Comparison of ENCODE assay signal across 9 cellular contexts in genomic region chr17:30278032-30278431, GRCh38. TPM values are rescaled to one million over a fixed set of nuclear protein-coding genes. Genes with fewer than 3 reads are reported as not detected.
DNase-seq lines count a peak whose midpoint lies in the region; ATAC-seq, FAIRE-seq and TF ChIP-seq lines count a peak whose summit lies in the region.
"Had no signal": no experiment of that assay in that cellular context is flagged by ENCODE, and none has a peak within 500 bp of the region (broad histone marks: within the 10 kb centered on the region; RNA-seq: fewer than 3 reads in every experiment).

No MANE protein-coding gene starts in this region.

- H2AFZ ChIP-seq in K562 (ENCODE audit: low read depth, low read length) = no peak overlapping the region

- intact Hi-C loops in K562 (cut with micrococcal nuclease) (loop anchor here (1.0 to 10.0 kb wide), 3 partner anchors 57 to 174 kb away; partner anchors contain the start of gene TMIGD1), lower lobe of right lung (cut with DNase I) (no loop called here), colonic mucosa (cut with DNase I) (loop anchor here (10.0 kb wide), 1 partner anchor 173 kb away; no protein-coding TSS in a partner anchor)

- no peak overlapping the region for H3K4me3 ChIP-seq in K562
- no peak overlapping the region for H3K4me3 ChIP-seq in lower lobe of right lung
- H3K4me3 ChIP-seq in colonic mucosa = no peak overlapping the region
- H3K4me3 ChIP-seq: tibial nerve had no signal

- TF ChIP-seq POLR2A in K562 (conservative IDR thresholded peaks at IDR 0.05) = no peak

- H3K27ac ChIP-seq in K562 (ENCODE audit: extremely low read depth, low read depth, low read length) (no peak overlapping the region), lower lobe of right lung (no peak overlapping the region), colonic mucosa (no peak overlapping the region)
- H3K27ac ChIP-seq: tibial nerve had no signal

- H3K4me1 ChIP-seq in K562 (replicated peaks in 1 of 2; ENCODE audit: control insufficient read depth in 2 of 2, insufficient read depth in 2 of 2, low read length in 2 of 2) (no peaks in the 10 kb centered on the region), lower lobe of right lung (no peaks in the 10 kb centered on the region), colonic mucosa (no peaks in the 10 kb centered on the region)
- H3K4me1 ChIP-seq: tibial nerve had no signal

- peak; percentile 70 for FAIRE-seq in K562 (lab: Jason Lieb, UNC)

- peaks cover 87% of the 10 kb centered on the region for H3K36me3 ChIP-seq in K562 (ENCODE audit: control insufficient read depth, insufficient read depth, low read length)
- peaks cover 58% of the 10 kb centered on the region for H3K36me3 ChIP-seq in lower lobe of right lung
- no peaks in the 10 kb centered on the region for H3K36me3 ChIP-seq in colonic mucosa

- H4K20me1 ChIP-seq in K562 (replicated peaks; ENCODE audit: control insufficient read depth, insufficient read depth, low read length) = no peaks in the 10 kb centered on the region

- H3K9me1 ChIP-seq in K562 (ENCODE audit: control insufficient read depth, insufficient read depth, low read length) = no peaks in the 10 kb centered on the region

- H3K27me3 ChIP-seq in K562 (ENCODE audit: control insufficient read depth in 2 of 2, insufficient read depth in 2 of 2, low read length in 2 of 2) (no peaks in the 10 kb centered on the region), lower lobe of right lung (ENCODE audit: low read depth) (no peaks in the 10 kb centered on the region), colonic mucosa (no peaks in the 10 kb centered on the region)
- H3K27me3 ChIP-seq: tibial nerve had no signal

- peak; percentile 61 to 71 for TF ChIP-seq RAD21 in K562 (CRISPR knock-in tag; conservative IDR thresholded peaks at IDR 0.05 in 1 of 2, IDR thresholded peaks at IDR 0.05 in 1 of 2)

- no peaks in the 10 kb centered on the region for H3K79me2 ChIP-seq in K562 (ENCODE audit: control insufficient read depth, insufficient read depth, low read length)

- BruUV-seq in K562 (replicated peaks; lab: Mats Ljungman, UMichigan) = no TSS peak

- TF ChIP-seq CTCF in K562 (IDR thresholded peaks at IDR 0.05 in 2 of 3, conservative IDR thresholded peaks at IDR 0.05 in 1 of 3; ENCODE audit: insufficient read depth in 2 of 3, low read depth in 1 of 3, low read length in 3 of 3) = peak; percentile 32 to 60 (median 45); a peak in 5 of 6 replicates
- TF ChIP-seq CTCF in lower lobe of right lung (IDR thresholded peaks at IDR 0.05) = peak; percentile 54
- no peak for TF ChIP-seq CTCF in colonic mucosa (IDR thresholded peaks at IDR 0.05)

- CTCF ChIA-PET in K562 (lab: Yijun Ruan, JAX; ENCODE audit: low intra/inter-chr PET ratio) = interaction anchor here (1.1 to 3.4 kb wide), 4 partner anchors 59 to 638 kb away, joined by 3 to 27 read pairs (median 14); no protein-coding TSS in a partner anchor

- in situ Hi-C loops in Caki2 (cut with HindIII; ENCODE audit: low pct_unique_long_range_greater_than_20kb, low sequenced_read_pairs) = no loop called here
- in situ Hi-C loops in K562 (cut with MboI) = loop anchor here (10.0 kb wide), 1 partner anchor 163 kb away; the partner anchor contains the start of gene NSRP1

- POLR2A ChIA-PET in K562 (lab: Yijun Ruan, JAX) = no interaction called here

- H3K9ac ChIP-seq in K562 (ENCODE audit: insufficient read depth in 1 of 2, low read depth in 2 of 2, low read length in 2 of 2) = no peak overlapping the region
- no peak overlapping the region for H3K9ac ChIP-seq in colonic mucosa (ENCODE audit: low read depth in 2 of 2, low read length in 2 of 2)

- no peak for TF ChIP-seq EP300 in K562 (IDR thresholded peaks at IDR 0.05; ENCODE audit: low read length)

- DNase-seq in Caki2 (ENCODE audit: low read depth) = peak; percentile 38
- peak; percentile 17 for DNase-seq in LHCN-M2 (ENCODE audit: low read depth)
- DNase-seq in K562 (ENCODE audit: extremely low read depth in 1 of 4, low spot score in 3 of 4) = peak in 1 of 4 experiments; percentile 39
- no peak for DNase-seq in lower lobe of right lung
- no peak for DNase-seq in GM19240 (ENCODE audit: insufficient read length, low spot score)
- DNase-seq in NCI-H187 (lab: John Stamatoyannopoulos, UW) = no peak
- no peak for DNase-seq in colonic mucosa

- H3K9me3 ChIP-seq in K562 (replicated peaks; ENCODE audit: control insufficient read depth, insufficient read depth, low read depth, low read length) (no peaks in the 10 kb centered on the region), lower lobe of right lung (no peaks in the 10 kb centered on the region), colonic mucosa (no peaks in the 10 kb centered on the region)
- H3K9me3 ChIP-seq: tibial nerve had no signal

- no peak overlapping the region for H3K4me2 ChIP-seq in K562 (ENCODE audit: insufficient read depth, low read length)

- ATAC-seq in K562 (peak; percentile 73), lower lobe of right lung (peak in 1 of 2 donors; percentile 54), GM19452 (IDR thresholded peaks at IDR 0.05; ENCODE audit: unreplicated experiment) (no peak)

RNA-seq across cellular contexts. Expression of gene BLMH, which starts 13.7 kb away (rescaled TPM):
- 40.6 and 42.2 TPM in 2 replicates for total RNA-seq in Caki2 (2014; rRNA removed; shearing (Covaris generic); ENCODE audit: low replicate concordance)
- 15.1 and 15.8 TPM in 2 replicates for total RNA-seq in LHCN-M2 (2014; rRNA removed)
- polyA plus RNA-seq in LHCN-M2 (2012) = 16.2 TPM
- 72.7 and 152 TPM in 2 replicates for total RNA-seq in K562 (2011; cell fraction: chromatin; rRNA removed; ENCODE audit: low replicate concordance)
- total RNA-seq in K562 (2011; cell fraction: nucleolus; rRNA removed) = 40.2 and 50.1 TPM in 2 replicates
- total RNA-seq in K562 (2011; cell fraction: nucleoplasm; rRNA removed) = 84.8 and 99.5 TPM in 2 replicates
- total RNA-seq in K562 (2014; rRNA removed) = 54.9 and 61.5 TPM in 2 replicates
- 103 and 110 TPM in 2 replicates for total RNA-seq in K562 (2014; rRNA removed; fragmentation: Illumina TruSeq; extraction: Trizol)
- 75.8 and 78.7 TPM in 2 replicates for total RNA-seq in K562 (2015; rRNA removed; fragmentation: Illumina TruSeq; extraction: Trizol)
- 106 and 118 TPM in 2 replicates for total RNA-seq in K562 (2021)
- polyA plus RNA-seq in K562 (2011; rRNA removed) = 21.3 and 45.3 TPM in 2 replicates
- 18.2 and 21.3 TPM in 2 replicates for polyA plus RNA-seq in K562 (2011; cell fraction: cytosol; rRNA removed)
- 28.2 and 35.4 TPM in 2 replicates for polyA plus RNA-seq in K562 (2011; cell fraction: nucleus; rRNA removed)
- 64.1 and 83.7 TPM in 2 replicates for polyA plus RNA-seq in K562 (2012)
- polyA plus RNA-seq in K562 (2014; fragmentation: Illumina TruSeq; extraction: Trizol) = 103 and 113 TPM in 2 replicates
- 10 to 100 TPM; 26.0 to 38.7 TPM for polyA plus RNA-seq in K562 (2014; fragmentation: Nextera tagmentation; extraction: Ambion mirVana)
- polyA plus RNA-seq in K562 (2014; rRNA removed) = 67.3 and 69.7 TPM in 2 replicates
- 40.0 and 65.9 TPM in 2 replicates for polyA minus RNA-seq in K562 (2011; rRNA and poly(A)+ RNA removed)
- 23.3 and 36.8 TPM in 2 replicates for polyA minus RNA-seq in K562 (2011; cell fraction: cytosol; rRNA and poly(A)+ RNA removed)
- polyA minus RNA-seq in K562 (2011; cell fraction: nucleus; rRNA and poly(A)+ RNA removed) = 30.9 and 33.9 TPM in 2 replicates
- total RNA-seq in lower lobe of right lung = 27.4 TPM
- 10 to 100 TPM; 21.8 to 33.7 TPM for total RNA-seq in colonic mucosa

RNA-seq across cellular contexts. Expression of gene SLC6A4, which starts 42.5 kb away (rescaled TPM):
- not detected in 2 replicates for total RNA-seq in Caki2 (2014; rRNA removed; shearing (Covaris generic); ENCODE audit: low replicate concordance)
- total RNA-seq in LHCN-M2 (2014; rRNA removed) (not detected in 2 replicates), K562 (2014; rRNA removed) (0.05 TPM in 1 of 2 replicates, not detected in the other), K562 (2014; rRNA removed; fragmentation: Illumina TruSeq; extraction: Trizol) (not detected in 2 replicates), K562 (2015; rRNA removed; fragmentation: Illumina TruSeq; extraction: Trizol) (not detected in 2 replicates), K562 (2021) (0.09 TPM in 1 of 2 replicates, not detected in the other), lower lobe of right lung (140 TPM), colonic mucosa (under 1 TPM; 0.25 to 0.88 TPM)
- not detected for polyA plus RNA-seq in LHCN-M2 (2012)
- total RNA-seq in K562 (2011; cell fraction: chromatin; rRNA removed; ENCODE audit: low replicate concordance) = not detected in 2 replicates
- not detected in 2 replicates for total RNA-seq in K562 (2011; cell fraction: nucleolus; rRNA removed)
- total RNA-seq in K562 (2011; cell fraction: nucleoplasm; rRNA removed) = 0.44 TPM in 1 of 2 replicates, not detected in the other
- polyA plus RNA-seq in K562 (2011; rRNA removed) (0.07 TPM in 1 of 2 replicates, not detected in the other), K562 (2014; fragmentation: Illumina TruSeq; extraction: Trizol) (0.06 TPM in 1 of 2 replicates, not detected in the other), K562 (2014; fragmentation: Nextera tagmentation; extraction: Ambion mirVana) (not detected), K562 (2014; rRNA removed) (0.05 TPM in 1 of 2 replicates, not detected in the other)
- polyA plus RNA-seq in K562 (2011; cell fraction: cytosol; rRNA removed) = 0.04 and 0.06 TPM in 2 replicates
- 0.07 TPM in 1 of 2 replicates, not detected in the other for polyA plus RNA-seq in K562 (2011; cell fraction: nucleus; rRNA removed)
- polyA plus RNA-seq in K562 (2012) = 0.01 and 0.21 TPM in 2 replicates
- not detected in 2 replicates for polyA minus RNA-seq in K562 (2011; rRNA and poly(A)+ RNA removed)
- polyA minus RNA-seq in K562 (2011; cell fraction: cytosol; rRNA and poly(A)+ RNA removed) = not detected in 2 replicates
- polyA minus RNA-seq in K562 (2011; cell fraction: nucleus; rRNA and poly(A)+ RNA removed) = not detected in 2 replicates

RNA-seq across cellular contexts. Expression of gene TMIGD1, which starts 55.8 kb away (rescaled TPM):
- not detected in 2 replicates for total RNA-seq in Caki2 (2014; rRNA removed; shearing (Covaris generic); ENCODE audit: low replicate concordance)
- total RNA-seq in LHCN-M2 (2014; rRNA removed) (not detected in 2 replicates), K562 (2014; rRNA removed) (not detected in 2 replicates), K562 (2014; rRNA removed; fragmentation: Illumina TruSeq; extraction: Trizol) (not detected in 2 replicates), K562 (2015; rRNA removed; fragmentation: Illumina TruSeq; extraction: Trizol) (not detected in 2 replicates), K562 (2021) (not detected in 2 replicates), lower lobe of right lung (not detected), colonic mucosa (100 to 1,000 TPM in 1 of 2 donors, 10 to 100 TPM in 1; 14.4 to 107 TPM)
- not detected for polyA plus RNA-seq in LHCN-M2 (2012)
- total RNA-seq in K562 (2011; cell fraction: chromatin; rRNA removed; ENCODE audit: low replicate concordance) = not detected in 2 replicates
- not detected in 2 replicates for total RNA-seq in K562 (2011; cell fraction: nucleolus; rRNA removed)
- not detected in 2 replicates for total RNA-seq in K562 (2011; cell fraction: nucleoplasm; rRNA removed)
- polyA plus RNA-seq in K562 (2011; rRNA removed) (not detected in 2 replicates), K562 (2014; fragmentation: Illumina TruSeq; extraction: Trizol) (not detected in 2 replicates), K562 (2014; fragmentation: Nextera tagmentation; extraction: Ambion mirVana) (not detected), K562 (2014; rRNA removed) (not detected in 2 replicates)
- polyA plus RNA-seq in K562 (2011; cell fraction: cytosol; rRNA removed) = not detected in 2 replicates
- polyA plus RNA-seq in K562 (2011; cell fraction: nucleus; rRNA removed) = not detected in 2 replicates
- not detected in 2 replicates for polyA plus RNA-seq in K562 (2012)
- polyA minus RNA-seq in K562 (2011; rRNA and poly(A)+ RNA removed) = not detected in 2 replicates
- not detected in 2 replicates for polyA minus RNA-seq in K562 (2011; cell fraction: cytosol; rRNA and poly(A)+ RNA removed)
- not detected in 2 replicates for polyA minus RNA-seq in K562 (2011; cell fraction: nucleus; rRNA and poly(A)+ RNA removed)
- total RNA-seq: tibial nerve had no signal

Comparison
In these comparisons a context has a peak if more than half of its experiments do, and no peak if none do; other contexts are left out.
1. DNase-seq: peak in Caki2 (single experiment) and LHCN-M2 (single experiment); none in lower lobe of right lung (single experiment), GM19240 (single experiment), NCI-H187 (0 of 2) and colonic mucosa (single experiment).
2. RNA of gene SLC6A4, which starts 42.5 kb away (total RNA-seq): 140 TPM in lower lobe of right lung (single experiment); 0.25 to 0.88 TPM in colonic mucosa, 0.05 to 0.44 TPM in K562, not detected in Caki2 and not detected in LHCN-M2; every median in the first group is over 10 times any median in the second.
3. RNA of gene TMIGD1, which starts 55.8 kb away (total RNA-seq): 14.4 to 107 TPM in colonic mucosa; not detected in Caki2, not detected in LHCN-M2, not detected in K562 and not detected in lower lobe of right lung (single experiment); every median in the first group is over 10 times any median in the second.